Comparison of ENCODE assay signal across 8 cellular contexts in the genomic region with DNA sequence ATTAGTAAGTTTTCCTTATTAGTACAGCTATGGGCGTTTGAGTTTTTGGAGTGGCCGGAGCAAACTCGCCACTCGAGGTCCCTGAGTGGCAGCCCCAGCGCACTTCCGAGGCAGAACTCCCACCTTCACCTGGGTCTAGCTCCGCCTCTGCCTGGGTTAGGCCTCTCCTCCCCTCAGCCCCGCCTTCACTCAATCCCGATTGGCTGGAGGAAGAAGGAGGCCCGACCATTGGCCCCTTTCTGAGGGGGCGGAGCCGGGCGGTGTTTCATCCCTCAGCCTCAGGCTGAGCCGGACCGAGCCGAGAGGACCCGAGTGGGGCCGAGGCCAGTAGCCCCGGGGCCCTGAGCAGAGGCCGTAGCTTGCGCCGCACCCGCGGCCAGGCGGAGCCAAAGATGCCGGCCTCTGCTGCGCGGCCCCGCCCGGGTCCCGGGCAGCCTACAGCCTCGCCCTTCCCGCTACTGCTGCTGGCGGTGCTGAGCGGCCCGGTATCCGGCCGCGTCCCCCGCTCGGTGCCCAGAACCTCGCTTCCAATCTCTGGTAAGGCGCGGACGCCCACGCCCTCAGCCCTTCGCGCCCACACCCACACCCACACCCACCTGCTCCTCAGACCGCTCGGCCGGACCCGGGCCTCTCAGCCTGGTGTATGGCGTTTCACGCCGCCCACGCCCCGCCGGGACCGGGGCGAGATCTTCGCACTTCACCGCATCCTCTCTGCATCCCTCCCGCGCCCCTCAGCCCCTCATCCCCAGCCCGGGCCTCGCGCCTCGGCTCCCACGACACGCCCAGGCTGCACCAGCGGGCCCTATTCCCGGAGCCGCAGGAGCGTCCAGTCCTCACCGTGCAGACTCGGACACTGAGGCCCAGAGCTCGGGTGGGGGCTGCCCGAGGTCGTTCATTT. TPM values are rescaled to one million over a fixed set of nuclear protein-coding genes. Genes with fewer than 3 reads are reported as not detected.
DNase-seq lines count a peak whose midpoint lies in the region; ATAC-seq and TF ChIP-seq lines count a peak whose summit lies in the region.

A gene with protein sequence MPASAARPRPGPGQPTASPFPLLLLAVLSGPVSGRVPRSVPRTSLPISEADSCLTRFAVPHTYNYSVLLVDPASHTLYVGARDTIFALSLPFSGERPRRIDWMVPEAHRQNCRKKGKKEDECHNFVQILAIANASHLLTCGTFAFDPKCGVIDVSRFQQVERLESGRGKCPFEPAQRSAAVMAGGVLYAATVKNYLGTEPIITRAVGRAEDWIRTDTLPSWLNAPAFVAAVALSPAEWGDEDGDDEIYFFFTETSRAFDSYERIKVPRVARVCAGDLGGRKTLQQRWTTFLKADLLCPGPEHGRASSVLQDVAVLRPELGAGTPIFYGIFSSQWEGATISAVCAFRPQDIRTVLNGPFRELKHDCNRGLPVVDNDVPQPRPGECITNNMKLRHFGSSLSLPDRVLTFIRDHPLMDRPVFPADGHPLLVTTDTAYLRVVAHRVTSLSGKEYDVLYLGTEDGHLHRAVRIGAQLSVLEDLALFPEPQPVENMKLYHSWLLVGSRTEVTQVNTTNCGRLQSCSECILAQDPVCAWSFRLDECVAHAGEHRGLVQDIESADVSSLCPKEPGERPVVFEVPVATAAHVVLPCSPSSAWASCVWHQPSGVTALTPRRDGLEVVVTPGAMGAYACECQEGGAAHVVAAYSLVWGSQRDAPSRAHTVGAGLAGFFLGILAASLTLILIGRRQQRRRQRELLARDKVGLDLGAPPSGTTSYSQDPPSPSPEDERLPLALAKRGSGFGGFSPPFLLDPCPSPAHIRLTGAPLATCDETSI (plus strand): TSS at position 263 of the 898 bp plus-strand sequence. CDS start 130 bp downstream, at position 393.

- TF ChIP-seq EP300 in transverse colon (IDR thresholded peaks at IDR 0.05; ENCODE audit: low read depth): no peak

- no peak within 1 kb of the TSS for H3K4ac ChIP-seq in trophoblast cell (ENCODE audit: low read depth, low read length)

- DNase-seq in GM12865 (ENCODE audit: low read depth): peak; percentile 97
- peak; percentile 95 for DNase-seq in NCI-H128 (lab: John Stamatoyannopoulos, UW; ENCODE audit: unreplicated experiment)
- peak; percentile 94 for DNase-seq in activated naive CD8-positive, alpha-beta T cell treated with anti-CD3 and anti-CD28 coated beads, Interleukin-2, amount 50 U/mL, for 24 hours
- DNase-seq in cardiac muscle cell (ENCODE audit: low read depth in 1 of 2, low spot score in 1 of 2): peak; percentile 96 to 98
- peak; percentile 97 to 98 for DNase-seq in trophoblast cell
- DNase-seq in transverse colon: peak; percentile 98

- no peak within 1 kb of the TSS for H2BK5ac ChIP-seq in trophoblast cell (ENCODE audit: low read depth, low read length, poor library complexity)

- peak within 1 kb of the TSS; percentile 79 for H3K4me3 Mint-ChIP-seq in activated naive CD8-positive, alpha-beta T cell treated with anti-CD3 and anti-CD28 coated beads, Interleukin-2, amount 50 U/mL, for 24 hours

- H2BK12ac ChIP-seq in trophoblast cell (ENCODE audit: low read length): no peak within 1 kb of the TSS

- H3K23ac ChIP-seq in trophoblast cell (ENCODE audit: low read length): no peak within 1 kb of the TSS

- peak within 1 kb of the TSS; percentile 79 for H4K8ac ChIP-seq in trophoblast cell (ENCODE audit: low read depth, low read length)

- ATAC-seq in HG02759 (IDR thresholded peaks at IDR 0.05; ENCODE audit: unreplicated experiment): peak; percentile 99
- peak; percentile 100 for ATAC-seq in activated naive CD8-positive, alpha-beta T cell treated with anti-CD3 and anti-CD28 coated beads, Interleukin-2, amount 50 U/mL, for 24 hours

- peak within 1 kb of the TSS; percentile 67 for H3K9ac ChIP-seq in SU-DHL-6 (ENCODE audit: low read length)
- H3K9ac ChIP-seq in trophoblast cell (ENCODE audit: low read length): peak within 1 kb of the TSS; percentile 50

- no peaks in the 10 kb centered on the region for H3F3A ChIP-seq in SU-DHL-6 (ENCODE audit: insufficient read depth)

- no CpG with 5 or more reads among the region's 79 CpGs for WGBS in trophoblast cell (ENCODE audit: extremely low coverage, insufficient coverage, insufficient read length)
- WGBS in transverse colon (ENCODE audit: low coverage in 1 of 2), 2 donors: 0 to 2% methylated on average over 2 to 71 of the region's 79 CpGs

- H3K4me3 ChIP-seq in GM12865 (ENCODE audit: low read depth, low read length) (peak within 1 kb of the TSS; percentile 76), SU-DHL-6 (ENCODE audit: insufficient read depth, low read length, poor library complexity, severe bottlenecking) (peak within 1 kb of the TSS; percentile 60), cardiac muscle cell (peak within 1 kb of the TSS; percentile 61), trophoblast cell (ENCODE audit: low read depth, low read length) (peak within 1 kb of the TSS; percentile 75), transverse colon (peak within 1 kb of the TSS; percentile 46 to 82 (median 54))

- no peak within 1 kb of the TSS for H4K91ac ChIP-seq in trophoblast cell (ENCODE audit: low read depth, low read length)

- H3K36me3 Mint-ChIP-seq in activated naive CD8-positive, alpha-beta T cell treated with anti-CD3 and anti-CD28 coated beads, Interleukin-2, amount 50 U/mL, for 24 hours (ENCODE audit: low read depth): no peaks in the 10 kb centered on the region

- TF ChIP-seq CTCF in GM12865 (IDR thresholded peaks at IDR 0.05; ENCODE audit: insufficient read depth, low read depth, low read length, missing control alignments): no peak
- TF ChIP-seq CTCF in SU-DHL-6 (IDR thresholded peaks at IDR 0.05; ENCODE audit: insufficient read depth, low read length, poor library complexity, severe bottlenecking): no peak
- TF ChIP-seq CTCF in cardiac muscle cell (IDR thresholded peaks at IDR 0.05; ENCODE audit: low read depth, low read length): no peak
- TF ChIP-seq CTCF in transverse colon (IDR thresholded peaks at IDR 0.05): no peak

- peak; percentile 18 for TF ChIP-seq POLR2A in transverse colon (IDR thresholded peaks at IDR 0.05)

- H3K27me3 ChIP-seq in SU-DHL-6 (ENCODE audit: low read length): no peaks in the 10 kb centered on the region
- H3K27me3 ChIP-seq in cardiac muscle cell: peaks cover 36% of the 10 kb centered on the region
- peaks cover 12% of the 10 kb centered on the region for H3K27me3 ChIP-seq in trophoblast cell (ENCODE audit: insufficient read depth, low read length)
- peaks cover 1% of the 10 kb centered on the region for H3K27me3 ChIP-seq in transverse colon

- H3K4me1 ChIP-seq in cardiac muscle cell (ENCODE audit: low read depth) (no peaks in the 10 kb centered on the region), trophoblast cell (ENCODE audit: control insufficient read depth in 1 of 2, insufficient read depth in 2 of 2, low read length in 2 of 2) (peaks cover 4 to 7% of the 10 kb centered on the region in 2 experiments), transverse colon (peaks cover 0 to 11% (median 10%) of the 10 kb centered on the region in 4 donors)

- peak within 1 kb of the TSS; percentile 98 for H2AFZ ChIP-seq in SU-DHL-6 (ENCODE audit: low read depth, low read length, severe bottlenecking)
- peak within 1 kb of the TSS; percentile 80 for H2AFZ ChIP-seq in trophoblast cell (ENCODE audit: insufficient read depth, low read length, poor library complexity)

- H3K18ac ChIP-seq in trophoblast cell (ENCODE audit: low read length): no peak within 1 kb of the TSS

- peak within 1 kb of the TSS; percentile 13 for H3K27ac Mint-ChIP-seq in activated naive CD8-positive, alpha-beta T cell treated with anti-CD3 and anti-CD28 coated beads, Interleukin-2, amount 50 U/mL, for 24 hours

- H3K79me2 ChIP-seq in SU-DHL-6 (ENCODE audit: insufficient read depth, low read length) (no peaks in the 10 kb centered on the region), trophoblast cell (ENCODE audit: control insufficient read depth, insufficient read depth, low read length, poor library complexity) (no peaks in the 10 kb centered on the region)

- H3K4me2 ChIP-seq in SU-DHL-6 (ENCODE audit: low read depth, low read length, poor library complexity, severe bottlenecking): peak within 1 kb of the TSS; percentile 81
- H3K4me2 ChIP-seq in trophoblast cell (ENCODE audit: low read length): peak within 1 kb of the TSS; percentile 90

- no peaks in the 10 kb centered on the region for H3K9me2 ChIP-seq in SU-DHL-6 (replicated peaks; ENCODE audit: insufficient read depth, low read length)

- H3K27me3 Mint-ChIP-seq in activated naive CD8-positive, alpha-beta T cell treated with anti-CD3 and anti-CD28 coated beads, Interleukin-2, amount 50 U/mL, for 24 hours: peaks cover 5% of the 10 kb centered on the region

- H3K79me1 ChIP-seq in trophoblast cell (ENCODE audit: low read length): no peaks in the 10 kb centered on the region

- H2BK120ac ChIP-seq in trophoblast cell (ENCODE audit: insufficient read depth, low read length, poor library complexity): no peak within 1 kb of the TSS

- no peak within 1 kb of the TSS for H2AK5ac ChIP-seq in trophoblast cell (ENCODE audit: low read length)

- intact Hi-C loops in transverse colon (cut with DNase I; ENCODE audit: low total_unique reads): no loop called here

- H3K14ac ChIP-seq in trophoblast cell (ENCODE audit: low read length): no peak within 1 kb of the TSS

- H4K12ac ChIP-seq in trophoblast cell (ENCODE audit: low read depth, low read length): peak within 1 kb of the TSS; percentile 6

- peaks cover 10% of the 10 kb centered on the region for H3K4me1 Mint-ChIP-seq in activated naive CD8-positive, alpha-beta T cell treated with anti-CD3 and anti-CD28 coated beads, Interleukin-2, amount 50 U/mL, for 24 hours

- H3K27ac ChIP-seq in SU-DHL-6 (ENCODE audit: low read depth, low read length): no peak within 1 kb of the TSS
- H3K27ac ChIP-seq in cardiac muscle cell: no peak within 1 kb of the TSS
- H3K27ac ChIP-seq in trophoblast cell (ENCODE audit: low read depth, low read length): no peak within 1 kb of the TSS
- H3K27ac ChIP-seq in transverse colon: peak within 1 kb of the TSS; percentile 54 to 75 (median 68)

- H3K9me3 Mint-ChIP-seq in activated naive CD8-positive, alpha-beta T cell treated with anti-CD3 and anti-CD28 coated beads, Interleukin-2, amount 50 U/mL, for 24 hours: no peaks in the 10 kb centered on the region

- no peaks in the 10 kb centered on the region for H3K36me3 ChIP-seq in SU-DHL-6 (ENCODE audit: low read length)
- H3K36me3 ChIP-seq in cardiac muscle cell: no peaks in the 10 kb centered on the region
- no peaks in the 10 kb centered on the region for H3K36me3 ChIP-seq in trophoblast cell (ENCODE audit: control insufficient read depth in 1 of 2, insufficient read depth in 2 of 2, low read length in 2 of 2)
- H3K36me3 ChIP-seq in transverse colon: no peaks in the 10 kb centered on the region

- no peaks in the 10 kb centered on the region for H4K20me1 ChIP-seq in SU-DHL-6 (ENCODE audit: low read depth, low read length)

- in situ Hi-C loops in transverse colon (cut with MboI; ENCODE audit: low pct_ligation_motif_present in 1 of 4, low pct_unique_long_range_greater_than_20kb in 1 of 4, low sequenced_read_pairs in 3 of 4): no loop called here

- no peaks in the 10 kb centered on the region for H3K9me3 ChIP-seq in SU-DHL-6 (ENCODE audit: insufficient read depth, low read length)
- H3K9me3 ChIP-seq in cardiac muscle cell (ENCODE audit: low read depth): no peaks in the 10 kb centered on the region
- peaks cover 4% of the 10 kb centered on the region for H3K9me3 ChIP-seq in trophoblast cell (ENCODE audit: insufficient read depth, low read depth, low read length)
- no peaks in the 10 kb centered on the region for H3K9me3 ChIP-seq in transverse colon

RNA-seq across cellular contexts. Expression of the gene that starts here (rescaled TPM):
- total RNA-seq in cardiac muscle cell: 8.4 and 8.6 TPM in 2 replicates
- polyA plus RNA-seq in cardiac muscle cell: 8.3 and 8.7 TPM in 2 replicates
- polyA plus RNA-seq in trophoblast cell (2013): 2.1 and 2.3 TPM in 2 replicates
- total RNA-seq in transverse colon: 1 to 10 TPM in 3 of 4 donors, under 1 TPM in 1; 0.75 to 5.7 (median 3.6) TPM

Comparison
In these comparisons a context has a peak if more than half of its experiments do, and no peak if none do; other contexts are left out.
1. H3K27ac ChIP-seq: peak in transverse colon (4 of 4); none in SU-DHL-6 (single experiment), cardiac muscle cell (single experiment) and trophoblast cell (single experiment).
2. Peak in every context shown above with its lines, with median percentiles within 50 percentile points of each other: DNase-seq and H3K4me3 ChIP-seq.